ENCODE assay signal across 8 cellular contexts in genomic region chr5:92687793-92688467, GRCh38.
DNase-seq lines count a peak whose midpoint lies in the region; ATAC-seq and TF ChIP-seq lines count a peak whose summit lies in the region.

No MANE protein-coding gene starts in this region.

- WGBS in aorta, 2 donors = 14 to 21% methylated on average over 7 of the region's 7 CpGs

- H3K4me3 Mint-ChIP-seq in Caco-2 (ENCODE audit: unreplicated experiment) (no peak overlapping the region), T-helper 17 cell (no peak overlapping the region)

- H3K27ac Mint-ChIP-seq in Caco-2 (ENCODE audit: unreplicated experiment) (no peak overlapping the region), T-helper 17 cell (no peak overlapping the region)

- CTCF ChIA-PET in Caco-2 (lab: Charles Lee) = interaction anchor here (0.6 to 1.3 kb wide), 6 partner anchors 27 to 212 kb away, joined by 3 to 14 read pairs (median 3); no protein-coding TSS in a partner anchor

- ATAC-seq in GM21423 (IDR thresholded peaks at IDR 0.05; ENCODE audit: unreplicated experiment) (no peak), HG02938 (IDR thresholded peaks at IDR 0.05; ENCODE audit: unreplicated experiment) (no peak), aorta (ENCODE audit: low FRiP score) (no peak), T-helper 17 cell (no peak)

- H3K36me3 ChIP-seq in Caco-2 (ENCODE audit: control insufficient read depth, insufficient read depth, low read length) = no peaks in the 10 kb centered on the region
- H3K36me3 ChIP-seq in aorta (ENCODE audit: control insufficient read depth in 1 of 2, insufficient read depth in 2 of 2, low read length in 1 of 2) = no peaks in the 10 kb centered on the region

- H3K9me3 Mint-ChIP-seq in Caco-2 (ENCODE audit: unreplicated experiment) = no peaks in the 10 kb centered on the region

- H3K27me3 ChIP-seq in Caco-2 (replicated peaks; ENCODE audit: control insufficient read depth, insufficient read depth, low read length) (no peaks in the 10 kb centered on the region), aorta (ENCODE audit: control insufficient read depth in 1 of 2, insufficient read depth in 2 of 2, low read length in 1 of 2) (no peaks in the 10 kb centered on the region)

- intact Hi-C loops in Caco-2 (cut with micrococcal nuclease; ENCODE audit: unreplicated experiment) (loop anchor here (1.0 to 10.0 kb wide), 4 partner anchors 89 to 374 kb away; no protein-coding TSS in a partner anchor), aorta (cut with DNase I) (no loop called here)

- peak; percentile 38 to 40 for DNase-seq in Caco-2
- peak; percentile 65 for DNase-seq in NCI-H146 (lab: John Stamatoyannopoulos, UW)
- peak; percentile 54 for DNase-seq in dermis blood vessel endothelial cell
- peak; percentile 53 for DNase-seq in midbrain (lab: John Stamatoyannopoulos, UW)
- no peak for DNase-seq in aorta
- no peak for DNase-seq in T-helper 17 cell

- H3K27me3 Mint-ChIP-seq in Caco-2 (ENCODE audit: insufficient read depth, unreplicated experiment) = no peaks in the 10 kb centered on the region
- H3K27me3 Mint-ChIP-seq in T-helper 17 cell = no peaks in the 10 kb centered on the region

- H3K4me1 Mint-ChIP-seq in Caco-2 (ENCODE audit: low read depth, unreplicated experiment) (no peaks in the 10 kb centered on the region), T-helper 17 cell (no peaks in the 10 kb centered on the region)

- H3K9me3 ChIP-seq in Caco-2 (no peaks in the 10 kb centered on the region), aorta (ENCODE audit: control insufficient read depth, low read length) (peaks cover 2% of the 10 kb centered on the region), T-helper 17 cell (ENCODE audit: control insufficient read depth, low read length, poor library complexity, severe bottlenecking) (no peaks in the 10 kb centered on the region)

- POLR2A ChIA-PET in Caco-2 (lab: Charles Lee) = no interaction called here

- H3K4me1 ChIP-seq in Caco-2 (no peaks in the 10 kb centered on the region), aorta (ENCODE audit: control insufficient read depth in 1 of 2, insufficient read depth in 2 of 2, low read length in 2 of 2) (no peaks in the 10 kb centered on the region)

- H3K27ac ChIP-seq in aorta (ENCODE audit: low read depth in 1 of 2, low read length in 2 of 2) = no peak overlapping the region

- peak; percentile 43 to 44 for TF ChIP-seq CTCF in Caco-2 (IDR thresholded peaks at IDR 0.05; ENCODE audit: insufficient read depth in 1 of 2, low read depth in 1 of 2, low read length in 1 of 2, severe bottlenecking in 1 of 2, unreplicated experiment in 1 of 2)

- no peak overlapping the region for H3K4me3 ChIP-seq in Caco-2 (ENCODE audit: low read depth, low read length)
- H3K4me3 ChIP-seq in aorta (ENCODE audit: low read length in 2 of 2) = no peak overlapping the region

- H3K36me3 Mint-ChIP-seq in Caco-2 (ENCODE audit: insufficient read depth, unreplicated experiment) (no peaks in the 10 kb centered on the region), T-helper 17 cell (ENCODE audit: low read depth) (no peaks in the 10 kb centered on the region)

- BruUV-seq in Caco-2 (replicated peaks; lab: Mats Ljungman, UMichigan) = no TSS peak

Comparison
In these comparisons a context has a peak if more than half of its experiments do, and no peak if none do; other contexts are left out.
1. DNase-seq: peak in Caco-2 (2 of 2), NCI-H146 (single experiment), dermis blood vessel endothelial cell (single experiment) and midbrain (single experiment); none in aorta (0 of 2) and T-helper 17 cell (0 of 3).